23 cellular contexts compared by ENCODE assay signal in the genomic region with DNA sequence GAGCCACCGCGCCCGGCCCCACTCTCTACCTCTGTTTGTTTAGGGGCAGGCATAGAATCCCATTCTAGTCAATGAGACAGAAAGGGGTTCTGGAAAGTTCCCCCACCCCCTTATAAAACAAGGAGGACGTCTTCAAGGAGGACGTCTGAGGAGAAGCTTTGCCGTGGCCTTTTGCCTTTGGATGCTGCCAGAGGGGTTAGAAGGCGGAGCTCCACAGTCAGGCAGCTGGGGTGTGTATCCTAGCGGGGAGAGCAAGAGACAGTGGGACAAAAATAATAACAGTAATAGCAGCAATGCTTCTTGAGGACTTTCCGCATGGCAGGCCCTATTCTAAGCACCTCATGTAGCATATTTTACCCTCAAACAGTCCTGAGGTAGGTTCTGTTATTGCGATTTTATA. TPM values are rescaled to one million over a fixed set of nuclear protein-coding genes. Genes with fewer than 3 reads are reported as not detected.
DNase-seq lines count a peak whose midpoint lies in the region; ATAC-seq, FAIRE-seq and TF ChIP-seq lines count a peak whose summit lies in the region.
"Had no signal": no experiment of that assay in that cellular context is flagged by ENCODE, and none has a peak within 500 bp of the region (broad histone marks: within the 10 kb centered on the region; RNA-seq: fewer than 3 reads in every experiment).

No MANE protein-coding gene starts in this region.

- H4K20me1 ChIP-seq in K562 (replicated peaks; ENCODE audit: control insufficient read depth, insufficient read depth, low read length): no peaks in the 10 kb centered on the region

- CTCF ChIA-PET in WTC11 (lab: Charles Lee): interaction anchor here (0.8 to 3.7 kb wide), 8 partner anchors 10 to 67 kb away, joined by 3 to 27 read pairs (median 4); no protein-coding TSS in a partner anchor
- CTCF ChIA-PET in K562 (lab: Yijun Ruan, JAX; ENCODE audit: low intra/inter-chr PET ratio): interaction anchor here (0.6 kb wide), 1 partner anchor 50 kb away, joined by 3 read pairs; no protein-coding TSS in a partner anchor

- FAIRE-seq in K562 (lab: Jason Lieb, UNC): no peak
- FAIRE-seq: A204.1, GM12892, GM18507, H1, HepG2 had no signal

- ATAC-seq in WTC11 (no peak), K562 (no peak), upper lobe of right lung (peak; percentile 39), HG03097 (IDR thresholded peaks at IDR 0.05; ENCODE audit: low FRiP score, unreplicated experiment) (no peak)
- no peak for ATAC-seq in activated T-helper 17 cell treated with anti-CD3 and anti-CD28 coated beads, Interleukin-2, amount 50 U/mL, for 72 hours (replicated peaks)
- ATAC-seq: HepG2 had no signal

- no peak overlapping the region for H3K23ac ChIP-seq in mesenchymal stem cell (ENCODE audit: low read length in 2 of 2)

- no peak overlapping the region for H3K4me3 ChIP-seq in K562
- H3K4me3 ChIP-seq in mesenchymal stem cell (ENCODE audit: insufficient read depth in 1 of 2, low read depth in 1 of 2, low read length in 2 of 2): no peak overlapping the region
- H3K4me3 ChIP-seq in upper lobe of right lung: no peak overlapping the region

- H3K9me3 ChIP-seq in K562 (replicated peaks; ENCODE audit: control insufficient read depth, insufficient read depth, low read depth, low read length): no peaks in the 10 kb centered on the region
- H3K9me3 ChIP-seq in mesenchymal stem cell (ENCODE audit: control insufficient read depth, low read length): no peaks in the 10 kb centered on the region
- no peaks in the 10 kb centered on the region for H3K9me3 ChIP-seq in upper lobe of right lung
- H3K9me3 ChIP-seq: BE2C had no signal

- H3K27me3 ChIP-seq in K562 (ENCODE audit: control insufficient read depth in 2 of 2, insufficient read depth in 2 of 2, low read length in 2 of 2): no peaks in the 10 kb centered on the region
- peaks cover 5 to 24% of the 10 kb centered on the region in 2 experiments for H3K27me3 ChIP-seq in mesenchymal stem cell (ENCODE audit: control insufficient read depth in 1 of 2, insufficient read depth in 1 of 2, low read length in 2 of 2)
- H3K27me3 ChIP-seq in upper lobe of right lung: no peaks in the 10 kb centered on the region
- H3K27me3 ChIP-seq: BE2C had no signal

- no peak overlapping the region for H2BK15ac ChIP-seq in mesenchymal stem cell (ENCODE audit: low read depth, poor library complexity, severe bottlenecking)

- no peak for TF ChIP-seq RAD21 in K562 (CRISPR knock-in tag; conservative IDR thresholded peaks at IDR 0.05 in 1 of 2, IDR thresholded peaks at IDR 0.05 in 1 of 2)

- in situ Hi-C loops in K562 (cut with MboI): no loop called here

- H3K79me2 ChIP-seq in K562 (ENCODE audit: control insufficient read depth, insufficient read depth, low read length): no peaks in the 10 kb centered on the region

- no peaks in the 10 kb centered on the region for H3K9me1 ChIP-seq in K562 (ENCODE audit: control insufficient read depth, insufficient read depth, low read length)

- no peaks in the 10 kb centered on the region for H3K9me3 Mint-ChIP-seq in WTC11
- H3K9me3 Mint-ChIP-seq in activated T-helper 17 cell treated with anti-CD3 and anti-CD28 coated beads, Interleukin-2, amount 50 U/mL, for 72 hours: no peaks in the 10 kb centered on the region
- H3K9me3 Mint-ChIP-seq: CD4-positive, CD25-positive, alpha-beta regulatory T cell; CD8-positive, alpha-beta memory T cell; IgD-negative memory B cell had no signal

- TF ChIP-seq POLR2A in K562 (conservative IDR thresholded peaks at IDR 0.05): no peak

- peak overlapping the region; percentile 41; the same call in 1 of the 2 replicates for H3K27ac Mint-ChIP-seq in WTC11
- no peak overlapping the region for H3K27ac Mint-ChIP-seq in activated T-helper 17 cell treated with anti-CD3 and anti-CD28 coated beads, Interleukin-2, amount 50 U/mL, for 72 hours
- H3K27ac Mint-ChIP-seq: CD8-positive, alpha-beta memory T cell had no signal

- H3K36me3 Mint-ChIP-seq in WTC11: peaks cover 6% of the 10 kb centered on the region; the same call in 1 of the 2 replicates
- no peaks in the 10 kb centered on the region for H3K36me3 Mint-ChIP-seq in activated T-helper 17 cell treated with anti-CD3 and anti-CD28 coated beads, Interleukin-2, amount 50 U/mL, for 72 hours (ENCODE audit: low read depth)
- H3K36me3 Mint-ChIP-seq: CD4-positive, CD25-positive, alpha-beta regulatory T cell; CD8-positive, alpha-beta memory T cell; IgD-negative memory B cell had no signal

- H2AFZ ChIP-seq in K562 (ENCODE audit: low read depth, low read length) (peak overlapping the region; percentile 70; the same call in 1 of the 2 replicates), mesenchymal stem cell (ENCODE audit: low read depth, low read length) (no peak overlapping the region)

- POLR2A ChIA-PET in WTC11 (lab: Charles Lee): interaction anchor here (0.7 kb wide), 1 partner anchor 10 kb away, joined by 3 read pairs; no protein-coding TSS in a partner anchor
- POLR2A ChIA-PET in K562 (lab: Yijun Ruan, JAX): interaction anchor here (0.6 to 1.3 kb wide), 3 partner anchors 18 to 113 kb away, joined by 3 to 4 read pairs (median 3); no protein-coding TSS in a partner anchor

- no peak overlapping the region for H3K18ac ChIP-seq in mesenchymal stem cell (ENCODE audit: low read depth in 1 of 2, low read length in 2 of 2)

- no peak overlapping the region for H2BK12ac ChIP-seq in mesenchymal stem cell (ENCODE audit: low read length in 2 of 2)

- H3K4me3 Mint-ChIP-seq in WTC11: no peak overlapping the region
- H3K4me3 Mint-ChIP-seq in activated T-helper 17 cell treated with anti-CD3 and anti-CD28 coated beads, Interleukin-2, amount 50 U/mL, for 72 hours: no peak overlapping the region
- H3K4me3 Mint-ChIP-seq: CD4-positive, CD25-positive, alpha-beta regulatory T cell; CD8-positive, alpha-beta memory T cell; IgD-negative memory B cell had no signal

- H3K9ac ChIP-seq in K562 (ENCODE audit: insufficient read depth in 1 of 2, low read depth in 2 of 2, low read length in 2 of 2): no peak overlapping the region
- peak overlapping the region; percentile 66 for H3K9ac ChIP-seq in mesenchymal stem cell (ENCODE audit: low read length)

- H2BK120ac ChIP-seq in mesenchymal stem cell (ENCODE audit: low read depth, low read length): no peak overlapping the region

- no peaks in the 10 kb centered on the region; the same call in 1 of the 2 replicates for H3K27me3 Mint-ChIP-seq in WTC11 (ENCODE audit: low read depth)
- H3K27me3 Mint-ChIP-seq in activated T-helper 17 cell treated with anti-CD3 and anti-CD28 coated beads, Interleukin-2, amount 50 U/mL, for 72 hours: no peaks in the 10 kb centered on the region
- H3K27me3 Mint-ChIP-seq: IgD-negative memory B cell had no signal

- no peak overlapping the region for H4K8ac ChIP-seq in mesenchymal stem cell (ENCODE audit: low read length)

- H3K4me2 ChIP-seq in K562 (ENCODE audit: insufficient read depth, low read length) (no peak overlapping the region), mesenchymal stem cell (ENCODE audit: low read length, poor library complexity, severe bottlenecking) (no peak overlapping the region)

- 65% methylated on average over 10 of the region's 10 CpGs for WGBS in K562 (ENCODE audit: insufficient coverage, low coverage, missing lambda C conversion rate)
- 92% methylated on average over 6 of the region's 10 CpGs for WGBS in mesenchymal stem cell

- H3K79me1 ChIP-seq in mesenchymal stem cell (replicated peaks; ENCODE audit: low read length, poor library complexity, severe bottlenecking): no peaks in the 10 kb centered on the region

- H3K27ac ChIP-seq in K562 (ENCODE audit: extremely low read depth, low read depth, low read length) (no peak overlapping the region), mesenchymal stem cell (ENCODE audit: low read length, poor library complexity, severe bottlenecking) (no peak overlapping the region), upper lobe of right lung (no peak overlapping the region)

- TF ChIP-seq CTCF in WTC11 (IDR thresholded peaks at IDR 0.05) (no peak), K562 (IDR thresholded peaks at IDR 0.05 in 2 of 3, conservative IDR thresholded peaks at IDR 0.05 in 1 of 3; ENCODE audit: insufficient read depth in 2 of 3, low read depth in 1 of 3, low read length in 3 of 3) (no peak), upper lobe of right lung (IDR thresholded peaks at IDR 0.05) (no peak)

- BruUV-seq in K562 (replicated peaks; lab: Mats Ljungman, UMichigan): no TSS peak

- TF ChIP-seq EP300 in K562 (IDR thresholded peaks at IDR 0.05; ENCODE audit: low read length): no peak

- no peak for DNase-seq in WTC11 (ENCODE audit: low spot score)
- no peak for DNase-seq in K562 (ENCODE audit: extremely low read depth in 1 of 4, low spot score in 3 of 4)
- no peak for DNase-seq in mesenchymal stem cell
- DNase-seq in upper lobe of right lung: no peak
- no peak for DNase-seq in NCI-H1048 (lab: John Stamatoyannopoulos, UW)
- DNase-seq: ACHN; BE2C; C1 segment of cervical spinal cord; CD4-positive, CD25-positive, alpha-beta regulatory T cell; CD8-positive, alpha-beta memory T cell; COR-L47; DMS 273 treated with DMSO at 0.1 percent for 48 hours; DMS53; GDM1; H9 had no signal

- H2AK5ac ChIP-seq in mesenchymal stem cell (ENCODE audit: low read length, severe bottlenecking): no peak overlapping the region

- no peak overlapping the region for H3K14ac ChIP-seq in mesenchymal stem cell (ENCODE audit: low read length in 2 of 2)

- H4K91ac ChIP-seq in mesenchymal stem cell (ENCODE audit: low read length): no peak overlapping the region

- intact Hi-C loops in K562 (cut with micrococcal nuclease): no loop called here
- intact Hi-C loops in upper lobe of right lung (cut with DNase I): no loop called here

- peaks cover 45% of the 10 kb centered on the region for H3K4me1 Mint-ChIP-seq in WTC11
- H3K4me1 Mint-ChIP-seq in activated T-helper 17 cell treated with anti-CD3 and anti-CD28 coated beads, Interleukin-2, amount 50 U/mL, for 72 hours: no peaks in the 10 kb centered on the region
- H3K4me1 Mint-ChIP-seq: CD4-positive, CD25-positive, alpha-beta regulatory T cell; CD8-positive, alpha-beta memory T cell; IgD-negative memory B cell had no signal

- no peak overlapping the region for H3K4ac ChIP-seq in mesenchymal stem cell (ENCODE audit: low read depth in 1 of 2, low read length in 2 of 2)

- H3K36me3 ChIP-seq in K562 (ENCODE audit: control insufficient read depth, insufficient read depth, low read length): no peaks in the 10 kb centered on the region
- H3K36me3 ChIP-seq in mesenchymal stem cell (ENCODE audit: control insufficient read depth in 1 of 2, insufficient read depth in 2 of 2, low read depth in 1 of 2, low read length in 2 of 2): no peaks in the 10 kb centered on the region
- H3K36me3 ChIP-seq in upper lobe of right lung: no peaks in the 10 kb centered on the region
- H3K36me3 ChIP-seq: BE2C had no signal

- H3K4me1 ChIP-seq in K562 (replicated peaks in 1 of 2; ENCODE audit: control insufficient read depth in 2 of 2, insufficient read depth in 2 of 2, low read length in 2 of 2) (peaks cover 7 to 10% of the 10 kb centered on the region in 2 experiments; a peak in 3 of 5 replicates), mesenchymal stem cell (ENCODE audit: control insufficient read depth, insufficient read depth, low read depth, low read length) (no peaks in the 10 kb centered on the region), upper lobe of right lung (no peaks in the 10 kb centered on the region)
- H3K4me1 ChIP-seq: BE2C had no signal

- H2BK5ac ChIP-seq in mesenchymal stem cell (ENCODE audit: low read depth, low read length, poor library complexity, severe bottlenecking): no peak overlapping the region

RNA-seq across cellular contexts. Expression of gene TENT5B, which starts 48.2 kb away (rescaled TPM):
- 104 to 124 TPM (median 119 TPM) in 3 replicates for total RNA-seq in WTC11 (2021)
- total RNA-seq in K562 (2011; cell fraction: chromatin; rRNA removed; ENCODE audit: low replicate concordance): 0.62 and 1.6 TPM in 2 replicates
- 1.7 and 2.0 TPM in 2 replicates for total RNA-seq in K562 (2011; cell fraction: nucleolus; rRNA removed)
- total RNA-seq in K562 (2011; cell fraction: nucleoplasm; rRNA removed): 1.1 and 1.4 TPM in 2 replicates
- 1.3 and 2.9 TPM in 2 replicates for total RNA-seq in K562 (2014; rRNA removed)
- total RNA-seq in K562 (2014; rRNA removed; fragmentation: Illumina TruSeq; extraction: Trizol): 0.25 and 0.29 TPM in 2 replicates
- total RNA-seq in K562 (2015; rRNA removed; fragmentation: Illumina TruSeq; extraction: Trizol): 0.60 and 0.83 TPM in 2 replicates
- 1.6 and 1.7 TPM in 2 replicates for total RNA-seq in K562 (2021)
- 0.39 and 0.61 TPM in 2 replicates for polyA plus RNA-seq in K562 (2011; rRNA removed)
- 0.77 and 0.98 TPM in 2 replicates for polyA plus RNA-seq in K562 (2011; cell fraction: cytosol; rRNA removed)
- 0.44 and 0.67 TPM in 2 replicates for polyA plus RNA-seq in K562 (2011; cell fraction: nucleus; rRNA removed)
- 0.77 and 0.80 TPM in 2 replicates for polyA plus RNA-seq in K562 (2012)
- 0.48 and 0.54 TPM in 2 replicates for polyA plus RNA-seq in K562 (2014; fragmentation: Illumina TruSeq; extraction: Trizol)
- under 1 TPM in 1 of 2 experiments, not detected in 1; 0.07 TPM for polyA plus RNA-seq in K562 (2014; fragmentation: Nextera tagmentation; extraction: Ambion mirVana)
- 0.93 TPM in 2 replicates for polyA plus RNA-seq in K562 (2014; rRNA removed)
- 0.42 and 0.84 TPM in 2 replicates for polyA minus RNA-seq in K562 (2011; rRNA and poly(A)+ RNA removed)
- polyA minus RNA-seq in K562 (2011; cell fraction: cytosol; rRNA and poly(A)+ RNA removed): 0.48 and 1.1 TPM in 2 replicates
- polyA minus RNA-seq in K562 (2011; cell fraction: nucleus; rRNA and poly(A)+ RNA removed): 0.81 and 1.2 TPM in 2 replicates
- polyA plus RNA-seq in mesenchymal stem cell (2013, experiment 1 of 2): 3.1 TPM
- polyA plus RNA-seq in mesenchymal stem cell (2013, experiment 2 of 2): 2.7 TPM
- total RNA-seq in upper lobe of right lung: 29.1 TPM
- not detected for total RNA-seq in activated T-helper 17 cell treated with anti-CD3 and anti-CD28 coated beads, Interleukin-2, amount 50 U/mL, for 72 hours
- total RNA-seq: CD4-positive, CD25-positive, alpha-beta regulatory T cell; CD8-positive, alpha-beta memory T cell had no signal
- polyA plus RNA-seq: CD4-positive, CD25-positive, alpha-beta regulatory T cell; CD8-positive, alpha-beta memory T cell; IgD-negative memory B cell had no signal
